ENCODE assay signal across 1 cellular context in the genomic region with DNA sequence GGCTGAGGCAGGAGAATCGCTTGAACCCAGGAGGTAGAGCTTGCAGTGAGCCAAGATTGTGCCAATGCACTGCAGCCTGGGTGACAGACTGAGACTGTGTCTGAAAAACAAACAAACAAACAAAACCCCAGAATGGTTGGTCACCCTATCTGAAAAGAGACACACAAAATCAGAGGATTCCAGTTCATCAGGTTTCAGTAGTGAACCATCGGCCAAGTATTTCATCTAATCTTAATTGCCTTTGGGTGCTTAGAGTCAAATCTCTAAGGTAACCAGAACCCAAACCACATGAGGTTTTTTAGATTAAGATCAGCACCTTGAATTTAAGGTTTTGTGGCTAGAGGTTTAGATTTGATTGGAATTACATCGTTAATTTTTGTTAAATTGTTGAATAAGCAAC.
TF ChIP-seq lines count a peak whose summit lies in the region.

No MANE protein-coding gene starts in this region.

TF ChIP-seq in WTC11, 78 proteins besides CTCF, POLR2A, EP300 and RAD21 (continued from another document):
- TF ChIP-seq PREB (CRISPR knock-in tag; IDR thresholded peaks at IDR 0.05; ENCODE audit: borderline replicate concordance), result no peak
- TF ChIP-seq, protein P1, sequence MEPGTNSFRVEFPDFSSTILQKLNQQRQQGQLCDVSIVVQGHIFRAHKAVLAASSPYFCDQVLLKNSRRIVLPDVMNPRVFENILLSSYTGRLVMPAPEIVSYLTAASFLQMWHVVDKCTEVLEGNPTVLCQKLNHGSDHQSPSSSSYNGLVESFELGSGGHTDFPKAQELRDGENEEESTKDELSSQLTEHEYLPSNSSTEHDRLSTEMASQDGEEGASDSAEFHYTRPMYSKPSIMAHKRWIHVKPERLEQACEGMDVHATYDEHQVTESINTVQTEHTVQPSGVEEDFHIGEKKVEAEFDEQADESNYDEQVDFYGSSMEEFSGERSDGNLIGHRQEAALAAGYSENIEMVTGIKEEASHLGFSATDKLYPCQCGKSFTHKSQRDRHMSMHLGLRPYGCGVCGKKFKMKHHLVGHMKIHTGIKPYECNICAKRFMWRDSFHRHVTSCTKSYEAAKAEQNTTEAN (CRISPR knock-in tag; IDR thresholded peaks at IDR 0.05), result no peak
- TF ChIP-seq ZNF396 (CRISPR knock-in tag; IDR thresholded peaks at IDR 0.05; ENCODE audit: borderline replicate concordance), result no peak
- TF ChIP-seq SOX15 (CRISPR knock-in tag; IDR thresholded peaks at IDR 0.05), result no peak
- TF ChIP-seq FOXJ3 (CRISPR knock-in tag; IDR thresholded peaks at IDR 0.05; ENCODE audit: borderline replicate concordance), result no peak
- TF ChIP-seq PRRX2 (CRISPR knock-in tag; IDR thresholded peaks at IDR 0.05), result no peak
- TF ChIP-seq, protein P2, sequence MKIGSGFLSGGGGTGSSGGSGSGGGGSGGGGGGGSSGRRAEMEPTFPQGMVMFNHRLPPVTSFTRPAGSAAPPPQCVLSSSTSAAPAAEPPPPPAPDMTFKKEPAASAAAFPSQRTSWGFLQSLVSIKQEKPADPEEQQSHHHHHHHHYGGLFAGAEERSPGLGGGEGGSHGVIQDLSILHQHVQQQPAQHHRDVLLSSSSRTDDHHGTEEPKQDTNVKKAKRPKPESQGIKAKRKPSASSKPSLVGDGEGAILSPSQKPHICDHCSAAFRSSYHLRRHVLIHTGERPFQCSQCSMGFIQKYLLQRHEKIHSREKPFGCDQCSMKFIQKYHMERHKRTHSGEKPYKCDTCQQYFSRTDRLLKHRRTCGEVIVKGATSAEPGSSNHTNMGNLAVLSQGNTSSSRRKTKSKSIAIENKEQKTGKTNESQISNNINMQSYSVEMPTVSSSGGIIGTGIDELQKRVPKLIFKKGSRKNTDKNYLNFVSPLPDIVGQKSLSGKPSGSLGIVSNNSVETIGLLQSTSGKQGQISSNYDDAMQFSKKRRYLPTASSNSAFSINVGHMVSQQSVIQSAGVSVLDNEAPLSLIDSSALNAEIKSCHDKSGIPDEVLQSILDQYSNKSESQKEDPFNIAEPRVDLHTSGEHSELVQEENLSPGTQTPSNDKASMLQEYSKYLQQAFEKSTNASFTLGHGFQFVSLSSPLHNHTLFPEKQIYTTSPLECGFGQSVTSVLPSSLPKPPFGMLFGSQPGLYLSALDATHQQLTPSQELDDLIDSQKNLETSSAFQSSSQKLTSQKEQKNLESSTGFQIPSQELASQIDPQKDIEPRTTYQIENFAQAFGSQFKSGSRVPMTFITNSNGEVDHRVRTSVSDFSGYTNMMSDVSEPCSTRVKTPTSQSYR (CRISPR knock-in tag; IDR thresholded peaks at IDR 0.05), result no peak
- no peak for TF ChIP-seq NFE2L1 (CRISPR knock-in tag; IDR thresholded peaks at IDR 0.05)
- no peak for TF ChIP-seq FOXK1 (CRISPR knock-in tag; IDR thresholded peaks at IDR 0.05)
- TF ChIP-seq ZBTB21 (CRISPR knock-in tag; IDR thresholded peaks at IDR 0.05; ENCODE audit: borderline replicate concordance), result no peak
